9 cellular contexts compared by ENCODE assay signal in genomic region chr1:154157520-154158306, GRCh38. TPM values are rescaled to one million over a fixed set of nuclear protein-coding genes. Genes with fewer than 3 reads are reported as not detected.
A peak's percentile ranks its signal among the peaks of the same experiment; 100 is the strongest.
DNase-seq lines count a peak whose midpoint lies in the region; ATAC-seq and TF ChIP-seq lines count a peak whose summit lies in the region.
"Had no signal": no experiment of that assay in that cellular context is flagged by ENCODE, and none has a peak within 500 bp of the region (broad histone marks: within the 10 kb centered on the region; RNA-seq: fewer than 3 reads in every experiment).

No MANE protein-coding gene starts in this region.

- H3K27me3 Mint-ChIP-seq in natural killer cell (ENCODE audit: low read depth in 2 of 2), result no peaks in the 10 kb centered on the region

- H3K4me3 ChIP-seq in SK-N-MC (no peak overlapping the region), transverse colon (no peak overlapping the region)

- peak overlapping the region; percentile 89 for H3K4me3 Mint-ChIP-seq in natural killer cell

- no peak for TF ChIP-seq POLR2A in transverse colon (IDR thresholded peaks at IDR 0.05)

- WGBS in transverse colon (ENCODE audit: low coverage in 1 of 2), 2 donors, result 63 to 70% methylated on average over 2 to 7 of the region's 7 CpGs

- H3K9me3 ChIP-seq in SK-N-MC (ENCODE audit: low read depth, low read length) (no peaks in the 10 kb centered on the region), transverse colon (no peaks in the 10 kb centered on the region)

- intact Hi-C loops in natural killer cell (cut with micrococcal nuclease), result loop anchor here (2.0 kb wide), 1 partner anchor 25 kb away; no protein-coding TSS in a partner anchor
- intact Hi-C loops in transverse colon (cut with DNase I; ENCODE audit: low total_unique reads), result no loop called here

- H3K36me3 ChIP-seq in SK-N-MC (ENCODE audit: insufficient read depth, low read length) (peaks cover 69% of the 10 kb centered on the region), transverse colon (peaks cover 0 to 42% (median 16%) of the 10 kb centered on the region in 4 donors)

- H3K4me1 Mint-ChIP-seq in natural killer cell, result peaks cover 45 to 51% of the 10 kb centered on the region in 2 donors

- H3K27ac ChIP-seq in SK-N-MC (peak overlapping the region; percentile 54), transverse colon (peak overlapping the region; percentile 7 to 44 (median 34))
- H3K27ac ChIP-seq: parathyroid adenoma had no signal

- peak; percentile 81 for DNase-seq in GM13977 (ENCODE audit: low spot score)
- DNase-seq in SK-N-MC (ENCODE audit: low read depth, low spot score), result no peak
- peak; percentile 72 to 73 for DNase-seq in activated naive CD4-positive, alpha-beta T cell treated with anti-CD3 and anti-CD28 coated beads, Interleukin-2, amount 50 U/mL, for 72 hours (ENCODE audit: low spot score in 2 of 2)
- peak; percentile 45 for DNase-seq in natural killer cell
- DNase-seq in transverse colon, result no peak
- DNase-seq in superior temporal gyrus (ENCODE audit: extremely low spot score), result no peak
- DNase-seq in DMS 273 treated with DMSO at 0.1 percent for 48 hours (lab: John Stamatoyannopoulos, UW), result no peak

- peak overlapping the region; percentile 88 for H3K27ac Mint-ChIP-seq in activated naive CD4-positive, alpha-beta T cell treated with anti-CD3 and anti-CD28 coated beads, Interleukin-2, amount 50 U/mL, for 72 hours
- H3K27ac Mint-ChIP-seq in natural killer cell, result peak overlapping the region; percentile 93 to 98

- TF ChIP-seq EP300 in transverse colon (IDR thresholded peaks at IDR 0.05; ENCODE audit: low read depth), result no peak

- H3K9me3 Mint-ChIP-seq in activated naive CD4-positive, alpha-beta T cell treated with anti-CD3 and anti-CD28 coated beads, Interleukin-2, amount 50 U/mL, for 72 hours, result no peaks in the 10 kb centered on the region
- no peaks in the 10 kb centered on the region for H3K9me3 Mint-ChIP-seq in natural killer cell

- no peak for TF ChIP-seq CTCF in GM13977 (IDR thresholded peaks at IDR 0.05; ENCODE audit: extremely low read depth, insufficient read depth, missing control alignments)
- no peak for TF ChIP-seq CTCF in natural killer cell (IDR thresholded peaks at IDR 0.05)
- TF ChIP-seq CTCF in transverse colon (IDR thresholded peaks at IDR 0.05), result no peak

- in situ Hi-C loops in GM13977 (cut with MboI; ENCODE audit: low pct_unique_long_range_greater_than_20kb, low sequenced_read_pairs, unreplicated experiment), result no loop called here
- in situ Hi-C loops in transverse colon (cut with MboI; ENCODE audit: low pct_ligation_motif_present in 1 of 4, low pct_unique_long_range_greater_than_20kb in 1 of 4, low sequenced_read_pairs in 3 of 4), result no loop called here

- H3K9ac ChIP-seq in SK-N-MC (ENCODE audit: insufficient read length), result no peak overlapping the region
- H3K9ac ChIP-seq: parathyroid adenoma had no signal

- no peaks in the 10 kb centered on the region for H3K27me3 ChIP-seq in transverse colon

- H3K36me3 Mint-ChIP-seq in activated naive CD4-positive, alpha-beta T cell treated with anti-CD3 and anti-CD28 coated beads, Interleukin-2, amount 50 U/mL, for 72 hours, result peaks cover 22 to 74% of the 10 kb centered on the region in 2 donors
- no peaks in the 10 kb centered on the region for H3K36me3 Mint-ChIP-seq in natural killer cell

- peaks cover 0 to 29% (median 0%) of the 10 kb centered on the region in 4 donors for H3K4me1 ChIP-seq in transverse colon
- H3K4me1 ChIP-seq: parathyroid adenoma had no signal

- ATAC-seq in HG02798 (IDR thresholded peaks at IDR 0.05; ENCODE audit: poor library complexity, unreplicated experiment) (peak; percentile 88), natural killer cell (peak; percentile 98 to 99 (median 99))
- ATAC-seq in activated naive CD4-positive, alpha-beta T cell treated with anti-CD3 and anti-CD28 coated beads, Interleukin-2, amount 50 U/mL, for 72 hours, result peak; percentile 96 to 97

RNA-seq across cellular contexts. Expression of gene NUP210L, which starts 2.8 kb away (rescaled TPM):
- total RNA-seq in activated naive CD4-positive, alpha-beta T cell treated with anti-CD3 and anti-CD28 coated beads, Interleukin-2, amount 50 U/mL, for 72 hours, result under 1 TPM; 0.10 to 0.11 TPM
- total RNA-seq in natural killer cell, result under 1 TPM; 0.13 to 0.24 (median 0.18) TPM
- not detected for total RNA-seq in transverse colon

RNA-seq across cellular contexts. Expression of gene TPM3, which starts 34.2 kb away (rescaled TPM):
- total RNA-seq in activated naive CD4-positive, alpha-beta T cell treated with anti-CD3 and anti-CD28 coated beads, Interleukin-2, amount 50 U/mL, for 72 hours, result 100 to 1,000 TPM; 373 to 610 TPM
- total RNA-seq in natural killer cell (100 to 1,000 TPM; 516 to 622 (median 551) TPM), transverse colon (100 to 1,000 TPM; 208 to 434 (median 324) TPM)

RNA-seq across cellular contexts. Expression of gene CFAP141, which starts 48.4 kb away (rescaled TPM):
- total RNA-seq in activated naive CD4-positive, alpha-beta T cell treated with anti-CD3 and anti-CD28 coated beads, Interleukin-2, amount 50 U/mL, for 72 hours, result not detected
- total RNA-seq in natural killer cell, result 1 to 10 TPM in 1 of 3 donors, not detected in 2; 1.2 TPM
- not detected for total RNA-seq in transverse colon

Comparison
In these comparisons a context has a peak if more than half of its experiments do, and no peak if none do; other contexts are left out.
1. DNase-seq: peak in GM13977 (single experiment), activated naive CD4-positive, alpha-beta T cell treated with anti-CD3 and anti-CD28 coated beads, Interleukin-2, amount 50 U/mL, for 72 hours (2 of 2) and natural killer cell (single experiment); none in SK-N-MC (single experiment), transverse colon (single experiment), superior temporal gyrus (single experiment) and DMS 273 treated with DMSO at 0.1 percent for 48 hours (single experiment).
2. Peak in every context shown above with its lines, with median percentiles within 50 percentile points of each other: ATAC-seq.